In genomic region chr6:135877666-135878065, GRCh38 we compare ENCODE assay signal across 17 cellular contexts. TPM values are rescaled to one million over a fixed set of nuclear protein-coding genes. Genes with fewer than 3 reads are reported as not detected.
DNase-seq lines count a peak whose midpoint lies in the region; ATAC-seq and TF ChIP-seq lines count a peak whose summit lies in the region.
"Had no signal": no experiment of that assay in that cellular context is flagged by ENCODE, and none has a peak within 500 bp of the region (broad histone marks: within the 10 kb centered on the region; RNA-seq: fewer than 3 reads in every experiment).

No MANE protein-coding gene starts in this region.

- H3K36me3 ChIP-seq in mesenchymal stem cell (ENCODE audit: control insufficient read depth in 1 of 2, insufficient read depth in 2 of 2, low read depth in 1 of 2, low read length in 2 of 2): no peaks in the 10 kb centered on the region
- H3K36me3 ChIP-seq in effector memory CD4-positive, alpha-beta T cell (ENCODE audit: control insufficient read depth, insufficient read depth, low read length): no peaks in the 10 kb centered on the region
- no peaks in the 10 kb centered on the region for H3K36me3 ChIP-seq in Caco-2 (ENCODE audit: control insufficient read depth, insufficient read depth, low read length)
- H3K36me3 ChIP-seq: BLaER1 treated with 17β-estradiol and CSF1 and Interleukin-3, amounts not matched to agents 10 nM and 100 nM had no signal

- intact Hi-C loops in activated CD4-positive, alpha-beta T cell treated with anti-CD3 and anti-CD28 coated beads, Interleukin-2, amount 10 ng/mL, durations not matched to agents 24 days and 14 days (cut with micrococcal nuclease): no loop called here
- intact Hi-C loops in natural killer cell (cut with micrococcal nuclease) (no loop called here), Caco-2 (cut with micrococcal nuclease; ENCODE audit: unreplicated experiment) (no loop called here)

- TF ChIP-seq CTCF in natural killer cell (IDR thresholded peaks at IDR 0.05) (no peak), Caco-2 (IDR thresholded peaks at IDR 0.05; ENCODE audit: insufficient read depth in 1 of 2, low read depth in 1 of 2, low read length in 1 of 2, severe bottlenecking in 1 of 2, unreplicated experiment in 1 of 2) (no peak)

- H4K8ac ChIP-seq in mesenchymal stem cell (ENCODE audit: low read length): no peak overlapping the region

- H3K23ac ChIP-seq in mesenchymal stem cell (ENCODE audit: low read length in 2 of 2): no peak overlapping the region

- H3K4me1 Mint-ChIP-seq in activated CD4-positive, alpha-beta T cell treated with anti-CD3 and anti-CD28 coated beads, Interleukin-2, amount 10 ng/mL, durations not matched to agents 24 days and 14 days: peaks cover 52% of the 10 kb centered on the region
- H3K4me1 Mint-ChIP-seq in natural killer cell: peaks cover 47% of the 10 kb centered on the region in 2 donors
- peaks cover 32 to 34% of the 10 kb centered on the region in 2 donors for H3K4me1 Mint-ChIP-seq in natural killer cell treated with Interleukin-12 subunit alpha and Interleukin-12 subunit beta and Interleukin-15 and Interleukin-18, amount 100 ng/mL, for 72 hours (ENCODE audit: low read depth in 2 of 2)
- H3K4me1 Mint-ChIP-seq in Caco-2 (ENCODE audit: low read depth, unreplicated experiment): no peaks in the 10 kb centered on the region

- H2BK5ac ChIP-seq in mesenchymal stem cell (ENCODE audit: low read depth, low read length, poor library complexity, severe bottlenecking): no peak overlapping the region

- H3K4me1 ChIP-seq in mesenchymal stem cell (ENCODE audit: control insufficient read depth, insufficient read depth, low read depth, low read length): no peaks in the 10 kb centered on the region
- H3K4me1 ChIP-seq in effector memory CD4-positive, alpha-beta T cell (ENCODE audit: control insufficient read depth, insufficient read depth, low read length, poor library complexity, severe bottlenecking): peaks cover 11% of the 10 kb centered on the region
- H3K4me1 ChIP-seq in Caco-2: no peaks in the 10 kb centered on the region

- no peak overlapping the region for H3K27ac ChIP-seq in mesenchymal stem cell (ENCODE audit: low read length, poor library complexity, severe bottlenecking)
- H3K27ac ChIP-seq in effector memory CD4-positive, alpha-beta T cell (ENCODE audit: insufficient read depth, low read length, poor library complexity, severe bottlenecking): no peak overlapping the region
- H3K27ac ChIP-seq: BLaER1 treated with 17β-estradiol and CSF1 and Interleukin-3, amounts not matched to agents 10 nM and 100 nM; HL-60 had no signal

- H3K4me3 ChIP-seq in mesenchymal stem cell (ENCODE audit: insufficient read depth in 1 of 2, low read depth in 1 of 2, low read length in 2 of 2) (no peak overlapping the region), Caco-2 (ENCODE audit: low read depth, low read length) (no peak overlapping the region)
- H3K4me3 ChIP-seq in effector memory CD4-positive, alpha-beta T cell (ENCODE audit: insufficient read depth, low read depth, low read length, poor library complexity, severe bottlenecking): no peak overlapping the region
- H3K4me3 ChIP-seq: BLaER1 treated with 17β-estradiol and CSF1 and Interleukin-3, amounts not matched to agents 10 nM and 100 nM; GM23338 had no signal

- no peaks in the 10 kb centered on the region for H3K27me3 ChIP-seq in mesenchymal stem cell (ENCODE audit: control insufficient read depth in 1 of 2, insufficient read depth in 1 of 2, low read length in 2 of 2)
- no peaks in the 10 kb centered on the region for H3K27me3 ChIP-seq in effector memory CD4-positive, alpha-beta T cell (replicated peaks; ENCODE audit: control insufficient read depth, insufficient read depth, low read length, poor library complexity, severe bottlenecking)
- no peaks in the 10 kb centered on the region; the same call in 1 of the 2 replicates for H3K27me3 ChIP-seq in Caco-2 (replicated peaks; ENCODE audit: control insufficient read depth, insufficient read depth, low read length)
- H3K27me3 ChIP-seq: BLaER1 treated with 17β-estradiol and CSF1 and Interleukin-3, amounts not matched to agents 10 nM and 100 nM had no signal

- H3K14ac ChIP-seq in mesenchymal stem cell (ENCODE audit: low read length in 2 of 2): no peak overlapping the region

- H2AFZ ChIP-seq in mesenchymal stem cell (ENCODE audit: low read depth, low read length): no peak overlapping the region
- H2AFZ ChIP-seq: GM23338 had no signal

- no peak overlapping the region for H4K91ac ChIP-seq in mesenchymal stem cell (ENCODE audit: low read length)

- H3K27me3 Mint-ChIP-seq in activated CD4-positive, alpha-beta T cell treated with anti-CD3 and anti-CD28 coated beads, Interleukin-2, amount 10 ng/mL, durations not matched to agents 24 days and 14 days: no peaks in the 10 kb centered on the region
- H3K27me3 Mint-ChIP-seq in natural killer cell (ENCODE audit: low read depth in 2 of 2) (no peaks in the 10 kb centered on the region), Caco-2 (ENCODE audit: insufficient read depth, unreplicated experiment) (no peaks in the 10 kb centered on the region)
- no peaks in the 10 kb centered on the region for H3K27me3 Mint-ChIP-seq in natural killer cell treated with Interleukin-12 subunit alpha and Interleukin-12 subunit beta and Interleukin-15 and Interleukin-18, amount 100 ng/mL, for 72 hours

- no peak overlapping the region for H2BK15ac ChIP-seq in mesenchymal stem cell (ENCODE audit: low read depth, poor library complexity, severe bottlenecking)

- no peak overlapping the region for H3K9ac ChIP-seq in mesenchymal stem cell (ENCODE audit: low read length)
- H3K9ac ChIP-seq: BLaER1 treated with 17β-estradiol and CSF1 and Interleukin-3, amounts not matched to agents 10 nM and 100 nM had no signal

- ATAC-seq in natural killer cell: no peak
- no peak for ATAC-seq in natural killer cell treated with Interleukin-12 subunit alpha and Interleukin-12 subunit beta and Interleukin-15 and Interleukin-18, amount 100 ng/mL, for 72 hours
- ATAC-seq: GM23338 had no signal

- H2BK120ac ChIP-seq in mesenchymal stem cell (ENCODE audit: low read depth, low read length): no peak overlapping the region

- peak overlapping the region; percentile 59 for H3K27ac Mint-ChIP-seq in activated CD4-positive, alpha-beta T cell treated with anti-CD3 and anti-CD28 coated beads, Interleukin-2, amount 10 ng/mL, durations not matched to agents 24 days and 14 days
- H3K27ac Mint-ChIP-seq in natural killer cell: peak overlapping the region in 1 of 2 donors; percentile 37
- H3K27ac Mint-ChIP-seq in natural killer cell treated with Interleukin-12 subunit alpha and Interleukin-12 subunit beta and Interleukin-15 and Interleukin-18, amount 100 ng/mL, for 72 hours: peak overlapping the region in 1 of 2 donors; percentile 10
- H3K27ac Mint-ChIP-seq in Caco-2 (ENCODE audit: unreplicated experiment): no peak overlapping the region
- H3K27ac Mint-ChIP-seq: GM23338 had no signal

- H2BK12ac ChIP-seq in mesenchymal stem cell (ENCODE audit: low read length in 2 of 2): peak overlapping the region in 1 of 2 experiments; percentile 7

- POLR2A ChIA-PET in Caco-2 (lab: Charles Lee): no interaction called here

- peak overlapping the region; percentile 10 for H2AK5ac ChIP-seq in mesenchymal stem cell (ENCODE audit: low read length, severe bottlenecking)

- H3K4me3 Mint-ChIP-seq in activated CD4-positive, alpha-beta T cell treated with anti-CD3 and anti-CD28 coated beads, Interleukin-2, amount 10 ng/mL, durations not matched to agents 24 days and 14 days: no peak overlapping the region
- H3K4me3 Mint-ChIP-seq in natural killer cell: peak overlapping the region; percentile 6
- H3K4me3 Mint-ChIP-seq in natural killer cell treated with Interleukin-12 subunit alpha and Interleukin-12 subunit beta and Interleukin-15 and Interleukin-18, amount 100 ng/mL, for 72 hours: no peak overlapping the region
- no peak overlapping the region for H3K4me3 Mint-ChIP-seq in Caco-2 (ENCODE audit: unreplicated experiment)
- H3K4me3 Mint-ChIP-seq: GM23338 had no signal

- no TSS peak for BruUV-seq in Caco-2 (replicated peaks; lab: Mats Ljungman, UMichigan)

- H3K18ac ChIP-seq in mesenchymal stem cell (ENCODE audit: low read depth in 1 of 2, low read length in 2 of 2): no peak overlapping the region

- CTCF ChIA-PET in Caco-2 (lab: Charles Lee): no interaction called here

- 71% methylated on average over 5 of the region's 6 CpGs for WGBS in mesenchymal stem cell

- H3K79me1 ChIP-seq in mesenchymal stem cell (replicated peaks; ENCODE audit: low read length, poor library complexity, severe bottlenecking): peaks cover 3% of the 10 kb centered on the region

- no peak for DNase-seq in activated CD4-positive, alpha-beta T cell treated with anti-CD3 and anti-CD28 coated beads, Interleukin-2, amount 10 ng/mL, durations not matched to agents 24 days and 14 days
- DNase-seq in activated CD4-positive, alpha-beta T cell treated with anti-CD3 and anti-CD28 coated beads, Interleukin-2, amount 50 U/mL, for 1 hour: no peak
- no peak for DNase-seq in natural killer cell
- DNase-seq in natural killer cell treated with Interleukin-12 subunit alpha and Interleukin-12 subunit beta and Interleukin-15 and Interleukin-18, amount 100 ng/mL, for 72 hours (ENCODE audit: low spot score): no peak
- no peak for DNase-seq in mesenchymal stem cell
- DNase-seq in effector memory CD4-positive, alpha-beta T cell: no peak
- no peak for DNase-seq in NCI-H1930 (lab: John Stamatoyannopoulos, UW)
- no peak for DNase-seq in Caco-2
- DNase-seq: DMS153; NCI-H187; NCI-H345; NCI-H526 treated with DMSO at 0.1 percent for 48 hours; NK-92 treated with Interleukin-12 subunit alpha and Interleukin-12 subunit beta, amount 100 ng/mL, for 24 hours; OCI-M1 had no signal

- H3K9me3 ChIP-seq in mesenchymal stem cell (ENCODE audit: control insufficient read depth, low read length) (no peaks in the 10 kb centered on the region), Caco-2 (peaks cover 4% of the 10 kb centered on the region; the same call in 1 of the 2 replicates)
- H3K9me3 ChIP-seq in effector memory CD4-positive, alpha-beta T cell (ENCODE audit: control insufficient read depth, low read length): no peaks in the 10 kb centered on the region
- H3K9me3 ChIP-seq: BLaER1 treated with 17β-estradiol and CSF1 and Interleukin-3, amounts not matched to agents 10 nM and 100 nM had no signal

- peaks cover 24% of the 10 kb centered on the region for H3K36me3 Mint-ChIP-seq in activated CD4-positive, alpha-beta T cell treated with anti-CD3 and anti-CD28 coated beads, Interleukin-2, amount 10 ng/mL, durations not matched to agents 24 days and 14 days (ENCODE audit: low read depth)
- H3K36me3 Mint-ChIP-seq in natural killer cell (no peaks in the 10 kb centered on the region), Caco-2 (ENCODE audit: insufficient read depth, unreplicated experiment) (no peaks in the 10 kb centered on the region)
- no peaks in the 10 kb centered on the region for H3K36me3 Mint-ChIP-seq in natural killer cell treated with Interleukin-12 subunit alpha and Interleukin-12 subunit beta and Interleukin-15 and Interleukin-18, amount 100 ng/mL, for 72 hours

- H3K4me2 ChIP-seq in mesenchymal stem cell (ENCODE audit: low read length, poor library complexity, severe bottlenecking): no peak overlapping the region
- H3K4me2 ChIP-seq: BLaER1 treated with 17β-estradiol and CSF1 and Interleukin-3, amounts not matched to agents 10 nM and 100 nM; GM23338 had no signal

- H3K9me3 Mint-ChIP-seq in activated CD4-positive, alpha-beta T cell treated with anti-CD3 and anti-CD28 coated beads, Interleukin-2, amount 10 ng/mL, durations not matched to agents 24 days and 14 days: peaks cover 5% of the 10 kb centered on the region
- no peaks in the 10 kb centered on the region for H3K9me3 Mint-ChIP-seq in natural killer cell
- H3K9me3 Mint-ChIP-seq in natural killer cell treated with Interleukin-12 subunit alpha and Interleukin-12 subunit beta and Interleukin-15 and Interleukin-18, amount 100 ng/mL, for 72 hours: no peaks in the 10 kb centered on the region
- no peaks in the 10 kb centered on the region for H3K9me3 Mint-ChIP-seq in Caco-2 (ENCODE audit: unreplicated experiment)
- H3K9me3 Mint-ChIP-seq: GM23338 had no signal

- H3K4ac ChIP-seq in mesenchymal stem cell (ENCODE audit: low read depth in 1 of 2, low read length in 2 of 2): no peak overlapping the region

RNA-seq across cellular contexts. Expression of gene PDE7B, which starts 26.2 kb away (rescaled TPM):
- total RNA-seq in activated CD4-positive, alpha-beta T cell treated with anti-CD3 and anti-CD28 coated beads, Interleukin-2, amount 10 ng/mL, durations not matched to agents 24 days and 14 days: 15.4 and 16.0 TPM in 2 replicates
- total RNA-seq in natural killer cell: under 1 TPM in 2 of 3 donors, not detected in 1; 0.14 to 0.18 TPM
- total RNA-seq in natural killer cell treated with Interleukin-12 subunit alpha and Interleukin-12 subunit beta and Interleukin-15 and Interleukin-18, amount 100 ng/mL, for 72 hours: under 1 TPM in 1 of 2 donors, not detected in 1; 0.14 TPM
- 0.98 TPM for polyA plus RNA-seq in mesenchymal stem cell (2013, experiment 1 of 2)
- 1.4 TPM for polyA plus RNA-seq in mesenchymal stem cell (2013, experiment 2 of 2)
- total RNA-seq in Caco-2 (2022): not detected in 2 replicates
- polyA plus RNA-seq: GM23338 had no signal

Comparison
In these comparisons a context has a peak if more than half of its experiments do, and no peak if none do; other contexts are left out.
1. RNA of gene PDE7B, which starts 26.2 kb away (total RNA-seq): 15.4 to 16.0 TPM in activated CD4-positive, alpha-beta T cell treated with anti-CD3 and anti-CD28 coated beads, Interleukin-2, amount 10 ng/mL, durations not matched to agents 24 days and 14 days; 0.14 to 0.18 TPM in natural killer cell, 0.14 TPM in natural killer cell treated with Interleukin-12 subunit alpha and Interleukin-12 subunit beta and Interleukin-15 and Interleukin-18, amount 100 ng/mL, for 72 hours and not detected in Caco-2; every median in the first group is over 10 times any median in the second.